Comparison of ENCODE assay signal across 9 cellular contexts in genomic region chr18:77098033-77098432, GRCh38. TPM values are rescaled to one million over a fixed set of nuclear protein-coding genes. Genes with fewer than 3 reads are reported as not detected.
DNase-seq lines count a peak whose midpoint lies in the region; ATAC-seq and TF ChIP-seq lines count a peak whose summit lies in the region.
"Had no signal": no experiment of that assay in that cellular context is flagged by ENCODE, and none has a peak within 500 bp of the region (broad histone marks: within the 10 kb centered on the region; RNA-seq: fewer than 3 reads in every experiment).

No MANE protein-coding gene starts in this region.

- DNase-seq in CD4-positive, CD25-positive, alpha-beta regulatory T cell = no peak
- DNase-seq in astrocyte of the spinal cord (ENCODE audit: low read depth, low spot score) (peak; percentile 48), inferior parietal cortex (ENCODE audit: extremely low spot score) (no peak), adrenal gland (no peak), GM13976 (ENCODE audit: low spot score) (no peak), HFFc6 (no peak)
- DNase-seq: activated CD8-positive, alpha-beta memory T cell treated with anti-CD3 and anti-CD28 coated beads for 24 hours had no signal

- TF ChIP-seq CTCF in HEK293 (tag by site-specific recombination; IDR thresholded peaks at IDR 0.05) (no peak), astrocyte of the spinal cord (IDR thresholded peaks at IDR 0.05; ENCODE audit: low read depth, low read length) (no peak), adrenal gland (IDR thresholded peaks at IDR 0.05) (no peak), GM13976 (IDR thresholded peaks at IDR 0.05; ENCODE audit: borderline replicate concordance, control extremely low read depth, extremely low read depth, insufficient read depth, missing control alignments) (no peak), HFFc6 (IDR thresholded peaks at IDR 0.05) (no peak)

- POLR2A ChIA-PET in HEK293 (lab: Yijun Ruan, JAX) = no interaction called here

- peaks cover 69% of the 10 kb centered on the region for H3K4me1 ChIP-seq in CD4-positive, CD25-positive, alpha-beta regulatory T cell (ENCODE audit: control insufficient read depth, insufficient read depth, low read length, poor library complexity, severe bottlenecking)
- H3K4me1 ChIP-seq in HEK293 (ENCODE audit: control insufficient read depth, insufficient read depth, low read length) (peaks cover 27% of the 10 kb centered on the region), muscle layer of duodenum (ENCODE audit: control insufficient read depth in 1 of 2, insufficient read depth in 2 of 2, low read length in 2 of 2) (peaks cover 28 to 51% of the 10 kb centered on the region in 2 donors), adrenal gland (replicated peaks in 1 of 2) (peaks cover 14 to 40% of the 10 kb centered on the region in 2 donors)

- H3K4me3 Mint-ChIP-seq in CD4-positive, CD25-positive, alpha-beta regulatory T cell = peak overlapping the region in 3 of 4 donors; percentile 36 to 81 (median 38)
- no peak overlapping the region for H3K4me3 Mint-ChIP-seq in HFFc6

- WGBS in adrenal gland, 4 donors = 41 to 57% (median 43%) methylated on average over 2 of the region's 2 CpGs

- intact Hi-C loops in adrenal gland (cut with DNase I) = no loop called here

- ATAC-seq in CD4-positive, CD25-positive, alpha-beta regulatory T cell (ENCODE audit: low read depth in 2 of 2) = no peak

- no peaks in the 10 kb centered on the region for H3K27me3 Mint-ChIP-seq in CD4-positive, CD25-positive, alpha-beta regulatory T cell
- peaks cover 3% of the 10 kb centered on the region; the same call in 1 of the 2 replicates for H3K27me3 Mint-ChIP-seq in HFFc6 (ENCODE audit: insufficient read depth)

- H3K27ac Mint-ChIP-seq in CD4-positive, CD25-positive, alpha-beta regulatory T cell = peak overlapping the region; percentile 5 to 94 (median 80)
- H3K27ac Mint-ChIP-seq in HFFc6 = no peak overlapping the region

- in situ Hi-C loops in astrocyte of the spinal cord (cut with HindIII; ENCODE audit: low sequenced_read_pairs) = no loop called here
- in situ Hi-C loops in GM13976 (cut with MboI; ENCODE audit: low sequenced_read_pairs, unreplicated experiment) = no loop called here

- no peaks in the 10 kb centered on the region for H3K9me3 ChIP-seq in CD4-positive, CD25-positive, alpha-beta regulatory T cell (ENCODE audit: control insufficient read depth in 2 of 2, low read length in 2 of 2)
- H3K9me3 ChIP-seq in HEK293 (ENCODE audit: control insufficient read depth, insufficient read depth, low read depth, low read length) = no peaks in the 10 kb centered on the region; the same call in 1 of the 2 replicates
- no peaks in the 10 kb centered on the region for H3K9me3 ChIP-seq in muscle layer of duodenum (ENCODE audit: control insufficient read depth in 1 of 2, low read length in 2 of 2)
- no peaks in the 10 kb centered on the region for H3K9me3 ChIP-seq in adrenal gland (replicated peaks in 1 of 3)

- H3K36me3 Mint-ChIP-seq in CD4-positive, CD25-positive, alpha-beta regulatory T cell = peaks cover 30% of the 10 kb centered on the region
- no peaks in the 10 kb centered on the region for H3K36me3 Mint-ChIP-seq in HFFc6 (ENCODE audit: low read depth)

- no peak for TF ChIP-seq POLR2A in adrenal gland (IDR thresholded peaks at IDR 0.05)

- H3K4me3 ChIP-seq in CD4-positive, CD25-positive, alpha-beta regulatory T cell (ENCODE audit: low read depth, low read length) = peak overlapping the region; percentile 33
- H3K4me3 ChIP-seq in HEK293 (ENCODE audit: low read depth, low read length) = no peak overlapping the region
- H3K4me3 ChIP-seq in astrocyte of the spinal cord (ENCODE audit: low read depth, low read length) = no peak overlapping the region
- H3K4me3 ChIP-seq in muscle layer of duodenum (ENCODE audit: low read depth in 1 of 2, low read length in 2 of 2) = no peak overlapping the region
- H3K4me3 ChIP-seq in adrenal gland = no peak overlapping the region

- no peaks in the 10 kb centered on the region for H3K9me3 Mint-ChIP-seq in CD4-positive, CD25-positive, alpha-beta regulatory T cell
- H3K9me3 Mint-ChIP-seq in HFFc6 = no peaks in the 10 kb centered on the region

- peak overlapping the region; percentile 35 for H3K27ac ChIP-seq in CD4-positive, CD25-positive, alpha-beta regulatory T cell (ENCODE audit: insufficient read depth, low read length, poor library complexity, severe bottlenecking)
- H3K27ac ChIP-seq in HEK293 (ENCODE audit: extremely low read depth, low read depth, low read length) = no peak overlapping the region
- peak overlapping the region; percentile 18 for H3K27ac ChIP-seq in muscle layer of duodenum (ENCODE audit: low read length)
- peak overlapping the region in 1 of 5 donors; percentile 23 for H3K27ac ChIP-seq in adrenal gland

- no peaks in the 10 kb centered on the region for H3K27me3 ChIP-seq in CD4-positive, CD25-positive, alpha-beta regulatory T cell (ENCODE audit: control insufficient read depth, insufficient read depth, low read length)
- H3K27me3 ChIP-seq in muscle layer of duodenum (ENCODE audit: low read depth, low read length) (no peaks in the 10 kb centered on the region), adrenal gland (no peaks in the 10 kb centered on the region)

- CTCF ChIA-PET in HEK293 (lab: Yijun Ruan, JAX) = no interaction called here

- peaks cover 23% of the 10 kb centered on the region for H3K36me3 ChIP-seq in CD4-positive, CD25-positive, alpha-beta regulatory T cell (ENCODE audit: control insufficient read depth, insufficient read depth, low read length)
- H3K36me3 ChIP-seq in HEK293 (ENCODE audit: control insufficient read depth in 2 of 2, insufficient read depth in 1 of 2, low read length in 2 of 2) (peaks cover 0 to 6% of the 10 kb centered on the region in 2 experiments; a peak in 2 of 3 replicates), muscle layer of duodenum (ENCODE audit: control insufficient read depth in 1 of 2, insufficient read depth in 2 of 2, low read length in 2 of 2) (no peaks in the 10 kb centered on the region), adrenal gland (replicated peaks in 1 of 2) (no peaks in the 10 kb centered on the region)

- H3K4me1 Mint-ChIP-seq in CD4-positive, CD25-positive, alpha-beta regulatory T cell = peaks cover 21 to 91% (median 67%) of the 10 kb centered on the region in 4 donors
- H3K4me1 Mint-ChIP-seq in HFFc6 (ENCODE audit: low read depth) = peaks cover 39% of the 10 kb centered on the region

TF ChIP-seq in HEK293, 187 proteins besides CTCF, POLR2A, EP300 and RAD21:
- peak; percentile 45 for TF ChIP-seq PRDM10 (tag by site-specific recombination; IDR thresholded peaks at IDR 0.05)
- no peak for TF ChIP-seq GLIS1 (tag by site-specific recombination; IDR thresholded peaks at IDR 0.05)

RNA-seq across cellular contexts. Expression of gene MBP, which starts 34.5 kb away (rescaled TPM):
- 172 TPM for total RNA-seq in CD4-positive, CD25-positive, alpha-beta regulatory T cell
- 100 to 1,000 TPM; 134 to 145 (median 141) TPM for polyA plus RNA-seq in CD4-positive, CD25-positive, alpha-beta regulatory T cell
- 10 to 100 TPM; 11.2 to 23.7 (median 16.0) TPM for total RNA-seq in adrenal gland
- 1 to 10 TPM; 3.5 to 7.6 (median 6.2) TPM for polyA plus RNA-seq in adrenal gland
- total RNA-seq in HFFc6 (2021; fragmentation: NEBNext Ultra II Directional; extraction: Animal tissue kit (Norgen Biotek cat#: 25700)) = under 1 TPM in 5 of 6 experiments, not detected in 1; 0.05 to 0.23 (median 0.12) TPM

Comparison
In these comparisons a context has a peak if more than half of its experiments do, and no peak if none do; other contexts are left out.
1. RNA of gene MBP, which starts 34.5 kb away (total RNA-seq): 172 TPM in CD4-positive, CD25-positive, alpha-beta regulatory T cell (single experiment) and 11.2 to 23.7 TPM in adrenal gland; 0.05 to 0.23 TPM in HFFc6; every median in the first group is over 4 times any median in the second.